In the genomic region with DNA sequence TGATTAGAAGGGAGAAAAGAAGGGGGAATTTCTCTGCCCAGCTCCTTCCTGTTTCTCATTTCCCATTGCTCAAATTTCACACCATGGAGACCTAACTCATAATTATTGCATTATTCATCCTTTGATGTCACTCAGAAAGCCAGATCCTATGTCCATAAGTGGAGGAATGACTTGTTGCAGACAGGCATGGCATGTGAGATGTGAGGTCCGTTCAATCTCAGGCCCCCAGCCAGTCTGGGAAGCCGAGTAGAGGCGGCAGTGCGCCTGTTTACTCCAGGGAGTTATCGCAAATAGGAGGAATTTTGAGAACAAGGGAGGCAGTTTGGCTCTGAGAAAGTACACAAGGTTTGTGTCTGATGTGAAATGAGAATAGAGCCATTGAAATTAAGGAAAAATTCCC, we compare ENCODE assay signal across 16 cellular contexts. TPM values are rescaled to one million over a fixed set of nuclear protein-coding genes. Genes with fewer than 3 reads are reported as not detected.
DNase-seq lines count a peak whose midpoint lies in the region; ATAC-seq and TF ChIP-seq lines count a peak whose summit lies in the region.
"Had no signal": no experiment of that assay in that cellular context is flagged by ENCODE, and none has a peak within 500 bp of the region (broad histone marks: within the 10 kb centered on the region; RNA-seq: fewer than 3 reads in every experiment).

No MANE protein-coding gene starts in this region.

- peak; percentile 47 for DNase-seq in HS-27A (ENCODE audit: low read depth)
- DNase-seq in mammary epithelial cell = peak; percentile 16
- peak in 2 of 5 donors; percentile 53 to 68 for DNase-seq in heart left ventricle
- DNase-seq in suprapubic skin (ENCODE audit: low spot score in 2 of 2) = no peak
- DNase-seq in HK-2 (ENCODE audit: unreplicated experiment) = no peak
- DNase-seq in mesothelial cell of epicardium (ENCODE audit: low spot score in 2 of 2, unreplicated experiment in 2 of 2) = no peak
- DNase-seq: activated CD4-positive, alpha-beta memory T cell treated with anti-CD3 and anti-CD28 coated beads, Interleukin-2, amount 10 ng/mL, durations not matched to agents 7 days and 5 days; activated naive CD8-positive, alpha-beta T cell treated with anti-CD3 and anti-CD28 coated beads, Interleukin-2, amount 50 U/mL, for 24 hours; activated T-cell treated with anti-CD3 and anti-CD28 coated beads, Interleukin-2, amount 50 U/mL, for 72 hours; DMS 273 treated with DMSO at 0.1 percent for 48 hours; NCI-H2081; NCI-H526 treated with DMSO at 0.1 percent for 48 hours; SW 1271 had no signal

- no peak overlapping the region for H2AFZ ChIP-seq in mammary epithelial cell (ENCODE audit: low read depth, low read length)

- no peaks in the 10 kb centered on the region for H3K36me3 Mint-ChIP-seq in mesothelial cell of epicardium

- dilution Hi-C loops in mammary epithelial cell (cut with HindIII; ENCODE audit: low sequenced_read_pairs) = no loop called here

- in situ Hi-C loops in mammary epithelial cell (cut with MboI; ENCODE audit: low sequenced_read_pairs in 2 of 2) = no loop called here

- H4K20me1 ChIP-seq in mammary epithelial cell (ENCODE audit: insufficient read depth, low read length) = no peaks in the 10 kb centered on the region
- H4K20me1 ChIP-seq: BLaER1 had no signal

- no peaks in the 10 kb centered on the region for H3K36me3 ChIP-seq in mammary epithelial cell (ENCODE audit: insufficient read depth, low read length)
- no peaks in the 10 kb centered on the region for H3K36me3 ChIP-seq in heart left ventricle
- H3K36me3 ChIP-seq in suprapubic skin = no peaks in the 10 kb centered on the region
- H3K36me3 ChIP-seq: BLaER1 had no signal

- H3K4me3 Mint-ChIP-seq in mesothelial cell of epicardium = no peak overlapping the region
- H3K4me3 Mint-ChIP-seq: activated CD4-positive, alpha-beta memory T cell treated with anti-CD3 and anti-CD28 coated beads, Interleukin-2, amount 10 ng/mL, durations not matched to agents 7 days and 5 days; activated naive CD8-positive, alpha-beta T cell treated with anti-CD3 and anti-CD28 coated beads, Interleukin-2, amount 50 U/mL, for 24 hours; activated T-cell treated with anti-CD3 and anti-CD28 coated beads, Interleukin-2, amount 50 U/mL, for 72 hours had no signal

- ATAC-seq in heart left ventricle = peak in 3 of 4 donors; percentile 32 to 42 (median 36)
- no peak for ATAC-seq in GM18517 (IDR thresholded peaks at IDR 0.05; ENCODE audit: unreplicated experiment)
- ATAC-seq in GM18858 (IDR thresholded peaks at IDR 0.05; ENCODE audit: unreplicated experiment) = no peak
- ATAC-seq: activated naive CD8-positive, alpha-beta T cell treated with anti-CD3 and anti-CD28 coated beads, Interleukin-2, amount 50 U/mL, for 24 hours; activated T-cell treated with anti-CD3 and anti-CD28 coated beads, Interleukin-2, amount 50 U/mL, for 72 hours had no signal

- intact Hi-C loops in mammary epithelial cell (cut with micrococcal nuclease) = no loop called here
- intact Hi-C loops in heart left ventricle (cut with DNase I) = no loop called here

- H3K9me3 ChIP-seq in mammary epithelial cell (replicated peaks; ENCODE audit: insufficient read depth, low read length) (no peaks in the 10 kb centered on the region), heart left ventricle (no peaks in the 10 kb centered on the region), suprapubic skin (no peaks in the 10 kb centered on the region)

- peaks cover 5% of the 10 kb centered on the region for H3K9me3 Mint-ChIP-seq in mesothelial cell of epicardium
- H3K9me3 Mint-ChIP-seq: activated CD4-positive, alpha-beta memory T cell treated with anti-CD3 and anti-CD28 coated beads, Interleukin-2, amount 10 ng/mL, durations not matched to agents 7 days and 5 days; activated naive CD8-positive, alpha-beta T cell treated with anti-CD3 and anti-CD28 coated beads, Interleukin-2, amount 50 U/mL, for 24 hours; activated T-cell treated with anti-CD3 and anti-CD28 coated beads, Interleukin-2, amount 50 U/mL, for 72 hours had no signal

- no peaks in the 10 kb centered on the region for H3K79me2 ChIP-seq in mammary epithelial cell (ENCODE audit: insufficient read depth, low read length)

- TF ChIP-seq CTCF in mammary epithelial cell (conservative IDR thresholded peaks at IDR 0.05 in 1 of 2, IDR thresholded peaks at IDR 0.05 in 1 of 2; ENCODE audit: extremely low read depth in 1 of 2, insufficient read depth in 1 of 2, low read depth in 1 of 2, low read length in 2 of 2) (no peak), heart left ventricle (IDR thresholded peaks at IDR 0.05) (no peak), suprapubic skin (IDR thresholded peaks at IDR 0.05) (no peak), mesothelial cell of epicardium (IDR thresholded peaks at IDR 0.05; ENCODE audit: unreplicated experiment) (no peak)

- no TSS peak for BruUV-seq in mammary epithelial cell (replicated peaks; lab: Mats Ljungman, UMichigan)

- H3K4me3 ChIP-seq in mammary epithelial cell (replicated peaks in 1 of 3; ENCODE audit: insufficient read depth in 1 of 3, low read depth in 2 of 3, low read length in 3 of 3) (no peak overlapping the region), heart left ventricle (no peak overlapping the region), suprapubic skin (no peak overlapping the region)
- H3K4me3 ChIP-seq: BLaER1 had no signal

- CTCF ChIA-PET in mammary epithelial cell (lab: Charles Lee; ENCODE audit: low non-redundant PET) = no interaction called here

- no peaks in the 10 kb centered on the region for H3K27me3 ChIP-seq in mammary epithelial cell (ENCODE audit: insufficient read depth, low read length)
- peaks cover 0 to 6% (median 0%) of the 10 kb centered on the region in 9 donors for H3K27me3 ChIP-seq in heart left ventricle
- no peaks in the 10 kb centered on the region for H3K27me3 ChIP-seq in suprapubic skin
- H3K27me3 ChIP-seq: BLaER1 had no signal

- 76% methylated on average over 5 of the region's 5 CpGs for WGBS in mammary epithelial cell (ENCODE audit: low coverage, missing lambda C conversion rate)
- WGBS in heart left ventricle, 4 donors = 33 to 49% (median 42%) methylated on average over 5 of the region's 5 CpGs
- 54% methylated on average over 5 of the region's 5 CpGs for WGBS in suprapubic skin

- H3K4me1 ChIP-seq in mammary epithelial cell (ENCODE audit: insufficient read depth, low read length) (peaks cover 11% of the 10 kb centered on the region), heart left ventricle (peaks cover 0 to 10% (median 0%) of the 10 kb centered on the region in 12 donors), suprapubic skin (no peaks in the 10 kb centered on the region)
- H3K4me1 ChIP-seq: BLaER1 had no signal

- H3K4me1 Mint-ChIP-seq in mesothelial cell of epicardium = no peaks in the 10 kb centered on the region
- H3K4me1 Mint-ChIP-seq: activated CD4-positive, alpha-beta memory T cell treated with anti-CD3 and anti-CD28 coated beads, Interleukin-2, amount 10 ng/mL, durations not matched to agents 7 days and 5 days; activated naive CD8-positive, alpha-beta T cell treated with anti-CD3 and anti-CD28 coated beads, Interleukin-2, amount 50 U/mL, for 24 hours had no signal

- H3K27ac Mint-ChIP-seq in mesothelial cell of epicardium = no peak overlapping the region
- H3K27ac Mint-ChIP-seq: activated CD4-positive, alpha-beta memory T cell treated with anti-CD3 and anti-CD28 coated beads, Interleukin-2, amount 10 ng/mL, durations not matched to agents 7 days and 5 days; activated naive CD8-positive, alpha-beta T cell treated with anti-CD3 and anti-CD28 coated beads, Interleukin-2, amount 50 U/mL, for 24 hours; activated T-cell treated with anti-CD3 and anti-CD28 coated beads, Interleukin-2, amount 50 U/mL, for 72 hours had no signal

- peaks cover 46% of the 10 kb centered on the region for H3K27me3 Mint-ChIP-seq in mesothelial cell of epicardium (ENCODE audit: low read depth)

- no peak overlapping the region for H3K9ac ChIP-seq in mammary epithelial cell (ENCODE audit: insufficient read depth, low read length)
- H3K9ac ChIP-seq: BLaER1 had no signal

- TF ChIP-seq POLR2A in heart left ventricle (IDR thresholded peaks at IDR 0.05) (no peak), suprapubic skin (IDR thresholded peaks at IDR 0.05) (no peak)

- H3K27ac ChIP-seq in mammary epithelial cell (ENCODE audit: insufficient read depth, low read depth, low read length) (no peak overlapping the region), heart left ventricle (peak overlapping the region in 4 of 12 donors; percentile 9 to 46 (median 29)), suprapubic skin (peak overlapping the region; percentile 24)
- H3K27ac ChIP-seq: BLaER1 had no signal

- no peak overlapping the region for H3K4me2 ChIP-seq in mammary epithelial cell (ENCODE audit: insufficient read depth, low read depth, low read length)
- H3K4me2 ChIP-seq: BLaER1 had no signal

- no peak for TF ChIP-seq EP300 in suprapubic skin (IDR thresholded peaks at IDR 0.05)

RNA-seq across cellular contexts. Expression of a gene that starts 26.9 kb away (rescaled TPM):
- total RNA-seq in mammary epithelial cell = 1 to 10 TPM; 5.2 to 7.1 TPM
- polyA plus RNA-seq in mammary epithelial cell = 4.4 TPM
- 13.4 TPM for polyA minus RNA-seq in mammary epithelial cell
- total RNA-seq in heart left ventricle = 10 to 100 TPM; 16.4 to 40.3 (median 25.4) TPM
- 10 to 100 TPM; 18.6 to 28.0 TPM for polyA plus RNA-seq in heart left ventricle
- 10 to 100 TPM in 2 of 4 donors, 1 to 10 TPM in 2; 4.2 to 13.8 (median 10.2) TPM for total RNA-seq in suprapubic skin
- 3.3 to 4.1 TPM (median 3.8 TPM) in 3 replicates for total RNA-seq in mesothelial cell of epicardium
- total RNA-seq: activated CD4-positive, alpha-beta memory T cell treated with anti-CD3 and anti-CD28 coated beads, Interleukin-2, amount 10 ng/mL, durations not matched to agents 7 days and 5 days had no signal

Comparison
In these comparisons a context has a peak if more than half of its experiments do, and no peak if none do; other contexts are left out.
1. DNase-seq: peak in HS-27A (single experiment) and mammary epithelial cell (single experiment); none in suprapubic skin (0 of 2), HK-2 (single experiment) and mesothelial cell of epicardium (0 of 2).
2. ATAC-seq: peak in heart left ventricle (3 of 4); none in GM18517 (single experiment) and GM18858 (single experiment).